ENCODE assay signal across 24 cellular contexts in the genomic region with DNA sequence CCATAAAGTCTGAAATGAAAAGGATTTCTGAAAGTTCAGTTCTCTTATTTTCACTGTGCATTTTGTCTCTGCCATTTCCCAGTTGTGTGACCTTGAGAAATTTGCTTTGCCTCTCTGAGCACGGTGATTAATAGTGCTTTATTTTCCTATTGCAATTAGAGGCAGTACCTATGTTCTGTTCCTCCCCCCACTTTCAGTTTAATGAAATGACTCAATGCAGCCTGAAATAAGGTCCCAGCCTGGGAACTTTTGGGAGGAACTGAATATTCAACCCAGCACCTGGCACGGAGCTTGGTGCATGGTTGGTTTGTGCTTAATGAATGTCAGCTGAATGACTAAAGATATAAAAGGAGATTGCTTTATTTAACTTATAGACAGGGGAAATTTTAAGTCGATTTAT.
A peak's percentile ranks its signal among the peaks of the same experiment; 100 is the strongest.
DNase-seq lines count a peak whose midpoint lies in the region; ATAC-seq, FAIRE-seq and TF ChIP-seq lines count a peak whose summit lies in the region.
"Had no signal": no experiment of that assay in that cellular context is flagged by ENCODE, and none has a peak within 500 bp of the region (broad histone marks: within the 10 kb centered on the region; RNA-seq: fewer than 3 reads in every experiment).

No MANE protein-coding gene starts in this region.

- intact Hi-C loops in GM12878 (cut with micrococcal nuclease; ENCODE audit: unreplicated experiment): no loop called here

- SMC1A ChIA-PET in GM12878 (lab: Charles Lee; ENCODE audit: uncharacterized antibody, unreplicated experiment): interaction anchor here (1.0 to 2.1 kb wide), 3 partner anchors 41 to 62 kb away, joined by 3 to 5 read pairs (median 4); no protein-coding TSS in a partner anchor

- in situ Hi-C loops in GM12878 (cut with MboI): no loop called here

- no TSS peak for BruUV-seq in GM12878 (replicated peaks; lab: Mats Ljungman, UMichigan)

- H3K9ac ChIP-seq in GM12878 (ENCODE audit: control insufficient read depth, insufficient read depth, low read length): no peak overlapping the region
- H3K9ac ChIP-seq: KMS-11, SK-N-SH had no signal

- POLR2A ChIA-PET in GM12878 (lab: Charles Lee): no interaction called here

- RAD21 ChIA-PET in GM12878 (lab: Charles Lee; ENCODE audit: unreplicated experiment): interaction anchor here (0.9 kb wide), 1 partner anchor 8 kb away, joined by 3 read pairs; no protein-coding TSS in a partner anchor

- no peaks in the 10 kb centered on the region for H3K79me2 ChIP-seq in GM12878 (ENCODE audit: control insufficient read depth, insufficient read depth, low read length)

- H3K36me3 ChIP-seq in GM12878 (ENCODE audit: control insufficient read depth in 2 of 2, insufficient read depth in 2 of 2, low read length in 1 of 2): no peaks in the 10 kb centered on the region
- H3K36me3 ChIP-seq: Peyer's patch had no signal

- peaks cover 14% of the 10 kb centered on the region for H3K4me1 ChIP-seq in GM12878 (ENCODE audit: control insufficient read depth, insufficient read depth, low read length)
- H3K4me1 ChIP-seq: Peyer's patch had no signal

- no peak overlapping the region for H3K4me3 ChIP-seq in GM12878
- H3K4me3 ChIP-seq: Peyer's patch had no signal

- no peak for TF ChIP-seq RAD21 in GM12878 (IDR thresholded peaks at IDR 0.05; ENCODE audit: insufficient read depth, low read depth, low read length)

- TF ChIP-seq EP300 in GM12878 (IDR thresholded peaks at IDR 0.05; ENCODE audit: borderline replicate concordance in 1 of 2, control insufficient read depth in 1 of 2, low read depth in 2 of 2, low read length in 2 of 2): no peak

- no peaks in the 10 kb centered on the region for H3K9me3 ChIP-seq in GM12878 (replicated peaks; ENCODE audit: control insufficient read depth, insufficient read depth, low read length)
- H3K9me3 ChIP-seq: Peyer's patch, SK-N-SH had no signal

- no peak for FAIRE-seq in GM12878 (lab: Jason Lieb, UNC)
- FAIRE-seq: G401.6 had no signal

- peak overlapping the region; percentile 44 for H3K4me2 ChIP-seq in GM12878 (ENCODE audit: control insufficient read depth, insufficient read depth)
- H3K4me2 ChIP-seq: KMS-11, SK-N-SH had no signal

- ATAC-seq in GM18511 (IDR thresholded peaks at IDR 0.05; ENCODE audit: unreplicated experiment): peak; percentile 66
- ATAC-seq in GM21390 (IDR thresholded peaks at IDR 0.05; ENCODE audit: unreplicated experiment): peak; percentile 39
- peak; percentile 46 for ATAC-seq in HG02884 (IDR thresholded peaks at IDR 0.05; ENCODE audit: unreplicated experiment)
- peak; percentile 65 for ATAC-seq in GM12878

- no peak for TF ChIP-seq CTCF in GM12878 (IDR thresholded peaks at IDR 0.05 in 2 of 3, conservative IDR thresholded peaks at IDR 0.05 in 1 of 3; ENCODE audit: control insufficient read depth in 2 of 3, extremely low read depth in 1 of 3, insufficient read depth in 1 of 3, low read depth in 3 of 3, low read length in 3 of 3)

- H3K27ac ChIP-seq in GM12878 (ENCODE audit: control insufficient read depth, insufficient read depth): peak overlapping the region; percentile 50; the same call in 1 of the 2 replicates
- H3K27ac ChIP-seq: KMS-11, Peyer's patch had no signal

- CTCF ChIA-PET in GM12878 (lab: Yijun Ruan, JAX): interaction anchor here (1.9 kb wide), 1 partner anchor 43 kb away, joined by 4 read pairs; no protein-coding TSS in a partner anchor

- peak overlapping the region; percentile 51 for H2AFZ ChIP-seq in GM12878 (ENCODE audit: control insufficient read depth, low read depth, low read length)

- no peak for TF ChIP-seq POLR2A in GM12878 (IDR thresholded peaks at IDR 0.05; ENCODE audit: low read depth, low read length)

- DNase-seq in GM12878 (ENCODE audit: low read depth, low spot score) (peak; percentile 48), NCI-H2029 treated with DMSO at 0.1 percent for 48 hours (lab: John Stamatoyannopoulos, UW) (no peak), NCI-H524 (lab: John Stamatoyannopoulos, UW) (no peak)
- DNase-seq in stimulated activated CD8-positive, alpha-beta memory T cell treated with anti-CD3 and anti-CD28 coated beads, Interleukin-4, amount 100 ng/mL, for 48 hours: no peak
- DNase-seq: ACHN; Calu3; CD4-positive, alpha-beta T cell; DMS79 treated with DMSO at 0.1 percent for 48 hours; GOT3; HFFc6; MM.1S; NCI-H1105 treated with DMSO at 0.1 percent for 48 hours; NCI-H187; NCI-H446; NCI-H748 treated with DMSO at 0.1 percent for 48 hours; Peyer's patch; Right ventricle myocardium superior; SK-N-SH; T-helper 1 cell had no signal

- no peaks in the 10 kb centered on the region for H4K20me1 ChIP-seq in GM12878 (ENCODE audit: control insufficient read depth, insufficient read depth)

- H3K27me3 ChIP-seq in GM12878 (replicated peaks in 1 of 2; ENCODE audit: control insufficient read depth in 2 of 2, insufficient read depth in 2 of 2, low read length in 1 of 2): no peaks in the 10 kb centered on the region
- H3K27me3 ChIP-seq: Peyer's patch had no signal

- 0% methylated on average over 3 of the region's 3 CpGs for WGBS in GM12878 (ENCODE audit: insufficient coverage, insufficient replicate concordance, low lambda C conversion rate, missing lambda C conversion rate)

TF ChIP-seq in GM12878, 131 proteins besides CTCF, POLR2A, EP300 and RAD21 (continues in another document):
- TF ChIP-seq SPI1 (IDR thresholded peaks at IDR 0.05; ENCODE audit: borderline replicate concordance, insufficient read depth, low read depth, low read length): peak; percentile 40; the same call in 1 of the 2 replicates
- no peak for TF ChIP-seq MEF2A (IDR thresholded peaks at IDR 0.05; ENCODE audit: insufficient read depth, low read depth, low read length)
- TF ChIP-seq, protein P1, sequence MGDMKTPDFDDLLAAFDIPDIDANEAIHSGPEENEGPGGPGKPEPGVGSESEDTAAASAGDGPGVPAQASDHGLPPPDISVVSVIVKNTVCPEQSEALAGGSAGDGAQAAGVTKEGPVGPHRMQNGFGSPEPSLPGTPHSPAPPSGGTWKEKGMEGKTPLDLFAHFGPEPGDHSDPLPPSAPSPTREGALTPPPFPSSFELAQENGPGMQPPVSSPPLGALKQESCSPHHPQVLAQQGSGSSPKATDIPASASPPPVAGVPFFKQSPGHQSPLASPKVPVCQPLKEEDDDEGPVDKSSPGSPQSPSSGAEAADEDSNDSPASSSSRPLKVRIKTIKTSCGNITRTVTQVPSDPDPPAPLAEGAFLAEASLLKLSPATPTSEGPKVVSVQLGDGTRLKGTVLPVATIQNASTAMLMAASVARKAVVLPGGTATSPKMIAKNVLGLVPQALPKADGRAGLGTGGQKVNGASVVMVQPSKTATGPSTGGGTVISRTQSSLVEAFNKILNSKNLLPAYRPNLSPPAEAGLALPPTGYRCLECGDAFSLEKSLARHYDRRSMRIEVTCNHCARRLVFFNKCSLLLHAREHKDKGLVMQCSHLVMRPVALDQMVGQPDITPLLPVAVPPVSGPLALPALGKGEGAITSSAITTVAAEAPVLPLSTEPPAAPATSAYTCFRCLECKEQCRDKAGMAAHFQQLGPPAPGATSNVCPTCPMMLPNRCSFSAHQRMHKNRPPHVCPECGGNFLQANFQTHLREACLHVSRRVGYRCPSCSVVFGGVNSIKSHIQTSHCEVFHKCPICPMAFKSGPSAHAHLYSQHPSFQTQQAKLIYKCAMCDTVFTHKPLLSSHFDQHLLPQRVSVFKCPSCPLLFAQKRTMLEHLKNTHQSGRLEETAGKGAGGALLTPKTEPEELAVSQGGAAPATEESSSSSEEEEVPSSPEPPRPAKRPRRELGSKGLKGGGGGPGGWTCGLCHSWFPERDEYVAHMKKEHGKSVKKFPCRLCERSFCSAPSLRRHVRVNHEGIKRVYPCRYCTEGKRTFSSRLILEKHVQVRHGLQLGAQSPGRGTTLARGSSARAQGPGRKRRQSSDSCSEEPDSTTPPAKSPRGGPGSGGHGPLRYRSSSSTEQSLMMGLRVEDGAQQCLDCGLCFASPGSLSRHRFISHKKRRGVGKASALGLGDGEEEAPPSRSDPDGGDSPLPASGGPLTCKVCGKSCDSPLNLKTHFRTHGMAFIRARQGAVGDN (IDR thresholded peaks at IDR 0.05): no peak
- TF ChIP-seq TCF3 (IDR thresholded peaks at IDR 0.05; ENCODE audit: borderline replicate concordance, insufficient read depth, low read depth, low read length): 0 out of 2 replicates have a peak, but pooled peaks have one; percentile 32
- 0 out of 2 replicates have a peak, but pooled peaks have one; percentile 19 for TF ChIP-seq IKZF1 (conservative IDR thresholded peaks at IDR 0.05)
- TF ChIP-seq ZBTB40 (IDR thresholded peaks at IDR 0.05; ENCODE audit: borderline replicate concordance): no peak
- peak; percentile 60; the same call in 1 of the 2 replicates for TF ChIP-seq IRF4 (IDR thresholded peaks at IDR 0.05; ENCODE audit: low read depth, low read length)
- no peak for TF ChIP-seq BACH1 (IDR thresholded peaks at IDR 0.05; ENCODE audit: borderline replicate concordance)
- TF ChIP-seq JUNB (IDR thresholded peaks at IDR 0.05): 0 out of 2 replicates have a peak, but pooled peaks have one; percentile 11
